In genomic region chr12:24424889-24425600, GRCh38 we compare ENCODE assay signal across 25 cellular contexts.
DNase-seq lines count a peak whose midpoint lies in the region; ATAC-seq and TF ChIP-seq lines count a peak whose summit lies in the region.
"Had no signal": no experiment of that assay in that cellular context is flagged by ENCODE, and none has a peak within 500 bp of the region (broad histone marks: within the 10 kb centered on the region; RNA-seq: fewer than 3 reads in every experiment).

No MANE protein-coding gene starts in this region.

- DNase-seq in NCI-H2171 treated with DMSO at 0.1 percent for 48 hours (lab: John Stamatoyannopoulos, UW) (peak; percentile 30), NCI-H2171 (lab: John Stamatoyannopoulos, UW) (no peak), IMR-90 (no peak), glutamatergic neuron (no peak), activated gamma-delta T cell treated with Interleukin-2 at 50 U/mL for 16 hours (no peak)
- DNase-seq in stimulated activated CD8-positive, alpha-beta memory T cell treated with anti-CD3 and anti-CD28 coated beads, Interleukin-4, amount 100 ng/mL, for 48 hours, result no peak
- DNase-seq: 8988T, BE2C, DMS 273 treated with DMSO at 0.1 percent for 48 hours, erythroblast, GDM1, mucosa of descending colon, NCI-H1694 treated with DMSO at 0.1 percent for 48 hours, NCI-H510A, PC-9, SJCRH30, T-helper 9 cell, transverse colon had no signal

- H2AFZ ChIP-seq in IMR-90 (replicated peaks; ENCODE audit: low read length, poor library complexity), result no peak overlapping the region
- no peak overlapping the region for H2AFZ ChIP-seq in OCI-LY3 (ENCODE audit: low read depth, low read length)
- H2AFZ ChIP-seq: PC-9 had no signal

- H3K4me3 ChIP-seq in IMR-90 (ENCODE audit: insufficient read depth, low read depth, low read length), result no peak overlapping the region
- H3K4me3 ChIP-seq in OCI-LY3 (ENCODE audit: low read length), result no peak overlapping the region
- H3K4me3 ChIP-seq: breast epithelium, gastroesophageal sphincter, GM12878, mucosa of descending colon, PC-9, SJCRH30, transverse colon had no signal

- peak overlapping the region; percentile 68 for H3K4me3 Mint-ChIP-seq in glutamatergic neuron (ENCODE audit: unreplicated experiment)
- H3K4me3 Mint-ChIP-seq: activated naive CD8-positive, alpha-beta T cell had no signal

- no peak overlapping the region for H4K91ac ChIP-seq in IMR-90 (ENCODE audit: insufficient read depth, low read depth, low read length)

- H3K4ac ChIP-seq in IMR-90 (ENCODE audit: low read depth, low read length), result peak overlapping the region; percentile 54; the same call in 1 of the 2 replicates

- dilution Hi-C loops in IMR-90 (cut with HindIII; ENCODE audit: low sequenced_read_pairs, unreplicated experiment), result no loop called here

- no peak overlapping the region for H2AK5ac ChIP-seq in IMR-90 (ENCODE audit: low read depth, low read length)

- 100% methylated on average over 1 of the region's 6 CpGs; no CpG with 5 or more reads in 1 of the 2 experiments for whole genome bisulfite sequencing in IMR-90 (ENCODE audit: extremely low coverage in 2 of 2, insufficient read length in 1 of 2), 2 experiments

- H2BK15ac ChIP-seq in IMR-90 (ENCODE audit: low read depth, low read length), result no peak overlapping the region

- H2BK5ac ChIP-seq in IMR-90 (ENCODE audit: low read depth, low read length, poor library complexity, severe bottlenecking), result peak overlapping the region; percentile 64

- no peak overlapping the region for H3K23ac ChIP-seq in IMR-90 (ENCODE audit: low read depth, low read length)

- TF ChIP-seq CTCF in IMR-90 (conservative IDR thresholded peaks at IDR 0.05; ENCODE audit: low read depth, low read length), result no peak
- TF ChIP-seq CTCF in OCI-LY3 (IDR thresholded peaks at IDR 0.05; ENCODE audit: low read depth, low read length), result no peak
- no peak for TF ChIP-seq CTCF in glutamatergic neuron (IDR thresholded peaks at IDR 0.05; ENCODE audit: partially characterized antibody, unreplicated experiment)

- POLR2A ChIA-PET in IMR-90 (lab: Charles Lee; ENCODE audit: unreplicated experiment), result no interaction called here

- H2BK120ac ChIP-seq in IMR-90 (ENCODE audit: low read depth, low read length), result 0 out of 2 replicates have a peak overlapping the region, but pooled peaks have one; percentile 23

- ATAC-seq in IMR-90 (ENCODE audit: low read depth), result peak; percentile 27
- no peak for ATAC-seq in GM21526 (IDR thresholded peaks at IDR 0.05; ENCODE audit: low FRiP score, unreplicated experiment)
- ATAC-seq: gastroesophageal sphincter, GM12878, mucosa of descending colon had no signal

- H2BK20ac ChIP-seq in IMR-90 (ENCODE audit: low read depth, low read length), result peak overlapping the region; percentile 46; the same call in 1 of the 2 replicates

- no peak overlapping the region for H3K56ac ChIP-seq in IMR-90 (ENCODE audit: extremely low read depth, insufficient read depth, low read length)

- peaks cover 3% of the 10 kb centered on the region for H3K9me1 ChIP-seq in IMR-90 (ENCODE audit: insufficient read depth, low read length)

- peaks cover 88% of the 10 kb centered on the region for H3K79me2 ChIP-seq in OCI-LY3 (ENCODE audit: low read length)

- H4K8ac ChIP-seq in IMR-90 (ENCODE audit: low read depth in 2 of 2, low read length in 2 of 2), result 0 out of 4 replicates have a peak overlapping the region, but pooled peaks of 1 of the 2 experiments have one; percentile 26

- peak overlapping the region; percentile 14; the same call in 1 of the 2 replicates for H3K4me2 ChIP-seq in IMR-90 (ENCODE audit: low read depth, low read length)
- H3K4me2 ChIP-seq in OCI-LY3 (ENCODE audit: low read length), result peak overlapping the region; percentile 14
- H3K4me2 ChIP-seq: PC-9 had no signal

- H3K27ac ChIP-seq in IMR-90 (ENCODE audit: insufficient read depth, low read length) (peak overlapping the region; percentile 18; the same call in 1 of the 2 replicates), OCI-LY3 (ENCODE audit: low read length) (no peak overlapping the region)
- H3K27ac ChIP-seq: breast epithelium, gastroesophageal sphincter, neutrophil, PC-9, SJCRH30, transverse colon had no signal

- H3K9me3 ChIP-seq in IMR-90 (ENCODE audit: control insufficient read depth, insufficient read depth, low read length), result no peaks in the 10 kb centered on the region
- H3K9me3 ChIP-seq in OCI-LY3 (ENCODE audit: insufficient read depth, low read length), result peaks cover 4% of the 10 kb centered on the region; the same call in 1 of the 2 replicates
- H3K9me3 ChIP-seq: BE2C, breast epithelium, mucosa of descending colon, neutrophil, SJCRH30, transverse colon had no signal

- peaks cover 2% of the 10 kb centered on the region for H3K9me3 Mint-ChIP-seq in glutamatergic neuron (ENCODE audit: unreplicated experiment)

- H3K4me1 ChIP-seq in IMR-90 (ENCODE audit: control insufficient read depth, insufficient read depth, low read length) (peaks cover 8% of the 10 kb centered on the region), OCI-LY3 (ENCODE audit: low read length) (peaks cover 23% of the 10 kb centered on the region)
- H3K4me1 ChIP-seq: BE2C, breast epithelium, gastroesophageal sphincter, SJCRH30, transverse colon had no signal

- H3K4me1 Mint-ChIP-seq in glutamatergic neuron (ENCODE audit: low read depth, unreplicated experiment), result peaks cover 37% of the 10 kb centered on the region

- no TSS peak for BruUV-seq in IMR-90 (replicated peaks; lab: Mats Ljungman, UMichigan)

- peak overlapping the region; percentile 75 for H3K27ac Mint-ChIP-seq in glutamatergic neuron (ENCODE audit: unreplicated experiment)
- H3K27ac Mint-ChIP-seq: activated naive CD8-positive, alpha-beta T cell had no signal

- H3K27me3 ChIP-seq in IMR-90 (ENCODE audit: control insufficient read depth, insufficient read depth, low read length), result no peaks in the 10 kb centered on the region
- no peaks in the 10 kb centered on the region for H3K27me3 ChIP-seq in OCI-LY3 (ENCODE audit: low read depth, low read length)
- H3K27me3 ChIP-seq: BE2C, breast epithelium, gastroesophageal sphincter, neutrophil, SJCRH30, transverse colon had no signal

- peaks cover 15 to 17% of the 10 kb centered on the region in 2 experiments for H3K79me1 ChIP-seq in IMR-90 (ENCODE audit: low read depth in 1 of 2, low read length in 2 of 2)

- H2AK9ac ChIP-seq in IMR-90 (replicated peaks; ENCODE audit: low read depth, low read length, poor library complexity), result no peak overlapping the region

- CTCF ChIA-PET in IMR-90 (lab: Yijun Ruan, JAX), result no interaction called here

- H3K36me3 ChIP-seq in IMR-90 (ENCODE audit: control insufficient read depth, insufficient read depth, low read length) (no peaks in the 10 kb centered on the region), OCI-LY3 (replicated peaks; ENCODE audit: low read depth, low read length) (peaks cover 23% of the 10 kb centered on the region)
- H3K36me3 ChIP-seq: BE2C, breast epithelium, gastroesophageal sphincter, neutrophil, SJCRH30, transverse colon had no signal

- H3K14ac ChIP-seq in IMR-90 (replicated peaks; ENCODE audit: low read depth, low read length), result no peak overlapping the region; the same call in 1 of the 2 replicates

- no peak for TF ChIP-seq POLR2A in IMR-90 (IDR thresholded peaks at IDR 0.05; ENCODE audit: low read depth, low read length)

- peak overlapping the region; percentile 76; the same call in 1 of the 2 replicates for H4K5ac ChIP-seq in IMR-90 (ENCODE audit: low read depth, low read length)

- H4K20me1 ChIP-seq in IMR-90 (ENCODE audit: insufficient read depth, low read length) (peaks cover 3% of the 10 kb centered on the region; the same call in 1 of the 2 replicates), OCI-LY3 (ENCODE audit: insufficient read depth, low read length) (0 out of 2 replicates have a peak, but pooled peaks cover 7% of the 10 kb centered on the region)

- peak overlapping the region; percentile 75; the same call in 1 of the 2 replicates for H3K18ac ChIP-seq in IMR-90 (ENCODE audit: low read depth, low read length)

- H3K9ac ChIP-seq in IMR-90 (ENCODE audit: low read depth, low read length), result no peak overlapping the region
- H3K9ac ChIP-seq in OCI-LY3 (ENCODE audit: low read length), result no peak overlapping the region

- peaks cover 5% of the 10 kb centered on the region for H3K36me3 Mint-ChIP-seq in glutamatergic neuron (ENCODE audit: unreplicated experiment)
- H3K36me3 Mint-ChIP-seq: activated naive CD8-positive, alpha-beta T cell had no signal

- intact Hi-C loops in IMR-90 (cut with micrococcal nuclease), result no loop called here

- in situ Hi-C loops in IMR-90 (cut with MboI; ENCODE audit: low sequenced_read_pairs), result no loop called here

- TF ChIP-seq RAD21 in IMR-90 (IDR thresholded peaks at IDR 0.05; ENCODE audit: low read length), result no peak

- peaks cover 4% of the 10 kb centered on the region for H3K27me3 Mint-ChIP-seq in glutamatergic neuron (ENCODE audit: unreplicated experiment)
- H3K27me3 Mint-ChIP-seq: activated naive CD8-positive, alpha-beta T cell had no signal

TF ChIP-seq in IMR-90, 13 proteins besides CTCF, POLR2A, EP300 and RAD21:
- no peak for TF ChIP-seq BHLHE40 (IDR thresholded peaks at IDR 0.05; ENCODE audit: low read depth, low read length)
- no peak for TF ChIP-seq SMC3 (IDR thresholded peaks at IDR 0.05; ENCODE audit: low read depth, low read length)
- no peak for TF ChIP-seq MAZ (IDR thresholded peaks at IDR 0.05; ENCODE audit: borderline replicate concordance, low read depth, low read length)
- no peak for TF ChIP-seq ELK1 (IDR thresholded peaks at IDR 0.05; ENCODE audit: borderline replicate concordance, low read depth, low read length)
